Comparison of ENCODE assay signal across 9 cellular contexts in genomic region chr9:37430841-37431597, GRCh38. TPM values are rescaled to one million over a fixed set of nuclear protein-coding genes. Genes with fewer than 3 reads are reported as not detected.
DNase-seq lines count a peak whose midpoint lies in the region; ATAC-seq, FAIRE-seq and TF ChIP-seq lines count a peak whose summit lies in the region.
"Had no signal": no experiment of that assay in that cellular context is flagged by ENCODE, and none has a peak within 500 bp of the region (broad histone marks: within the 10 kb centered on the region; RNA-seq: fewer than 3 reads in every experiment).

No MANE protein-coding gene starts in this region.

- no peak for ATAC-seq in HG02571 (IDR thresholded peaks at IDR 0.05; ENCODE audit: unreplicated experiment)
- no peak for ATAC-seq in HG02885 (IDR thresholded peaks at IDR 0.05; ENCODE audit: poor library complexity, unreplicated experiment)

- no peak for FAIRE-seq in GM12892 (lab: Jason Lieb, UNC)

- peak; percentile 18; the same call in 1 of the 2 replicates for TF ChIP-seq POLR2A in GM12892 (IDR thresholded peaks at IDR 0.05; ENCODE audit: low read depth, low read length)

- no peak for DNase-seq in GM12892 (ENCODE audit: insufficient read length)
- peak; percentile 15 for DNase-seq in RPMI7951 (ENCODE audit: low read depth)
- peak; percentile 94 for DNase-seq in globus pallidus (ENCODE audit: low spot score)
- peak; percentile 45 for DNase-seq in occipital lobe (lab: John Stamatoyannopoulos, UW)
- no peak for DNase-seq in NCI-H526 treated with DMSO at 0.1 percent for 48 hours (lab: John Stamatoyannopoulos, UW)
- DNase-seq in activated CD4-positive, alpha-beta T cell treated with anti-CD3 and anti-CD28 coated beads, Interleukin-2, amount 50 U/mL, for 48 hours: no peak
- DNase-seq: effector memory CD4-positive, alpha-beta T cell had no signal

RNA-seq across cellular contexts. Expression of gene GRHPR, which starts 8.5 kb away (rescaled TPM):
- polyA plus RNA-seq in GM12892 (2012; ENCODE audit: missing spikeins): 134 TPM
- total RNA-seq in RPMI7951 (2014; rRNA removed; shearing (Covaris generic)): 129 and 139 TPM in 2 replicates
- total RNA-seq in occipital lobe: 61.6 TPM

RNA-seq across cellular contexts. Expression of gene ZBTB5, which starts 34.2 kb away (rescaled TPM):
- 9.7 TPM for polyA plus RNA-seq in GM12892 (2012; ENCODE audit: missing spikeins)
- 9.7 and 12.0 TPM in 2 replicates for total RNA-seq in RPMI7951 (2014; rRNA removed; shearing (Covaris generic))
- total RNA-seq in occipital lobe: 22.5 TPM

RNA-seq across cellular contexts. Expression of gene POLR1E, which starts 54.7 kb away (rescaled TPM):
- polyA plus RNA-seq in GM12892 (2012; ENCODE audit: missing spikeins): 37.6 TPM
- 30.3 and 31.7 TPM in 2 replicates for total RNA-seq in RPMI7951 (2014; rRNA removed; shearing (Covaris generic))
- total RNA-seq in occipital lobe: 46.0 TPM

Comparison
In these comparisons a context has a peak if more than half of its experiments do, and no peak if none do; other contexts are left out.
1. DNase-seq: peak in RPMI7951 (single experiment), globus pallidus (single experiment) and occipital lobe (single experiment); none in GM12892 (single experiment), NCI-H526 treated with DMSO at 0.1 percent for 48 hours (single experiment) and activated CD4-positive, alpha-beta T cell treated with anti-CD3 and anti-CD28 coated beads, Interleukin-2, amount 50 U/mL, for 48 hours (0 of 2).